1 cellular context compared by ENCODE assay signal in genomic region chr9:137294091-137294683, GRCh38.
TF ChIP-seq lines count a peak whose summit lies in the region.

No MANE protein-coding gene starts in this region.

TF ChIP-seq in HEK293, 187 proteins besides CTCF, POLR2A, EP300 and RAD21 (continued from another document):
- TF ChIP-seq ZBTB44 (tag by site-specific recombination; IDR thresholded peaks at IDR 0.05) (peak; percentile 82), ZSCAN5A (tag by site-specific recombination; IDR thresholded peaks at IDR 0.05) (peak; percentile 49; the same call in 1 of the 2 replicates), YY2 (tag by site-specific recombination; IDR thresholded peaks at IDR 0.05) (peak; percentile 68; the same call in 1 of the 2 replicates), ZNF76 (tag by site-specific recombination; IDR thresholded peaks at IDR 0.05; ENCODE audit: borderline replicate concordance, low read depth) (peak; percentile 83)
